Comparison of ENCODE assay signal across 1 cellular context in the genomic region with DNA sequence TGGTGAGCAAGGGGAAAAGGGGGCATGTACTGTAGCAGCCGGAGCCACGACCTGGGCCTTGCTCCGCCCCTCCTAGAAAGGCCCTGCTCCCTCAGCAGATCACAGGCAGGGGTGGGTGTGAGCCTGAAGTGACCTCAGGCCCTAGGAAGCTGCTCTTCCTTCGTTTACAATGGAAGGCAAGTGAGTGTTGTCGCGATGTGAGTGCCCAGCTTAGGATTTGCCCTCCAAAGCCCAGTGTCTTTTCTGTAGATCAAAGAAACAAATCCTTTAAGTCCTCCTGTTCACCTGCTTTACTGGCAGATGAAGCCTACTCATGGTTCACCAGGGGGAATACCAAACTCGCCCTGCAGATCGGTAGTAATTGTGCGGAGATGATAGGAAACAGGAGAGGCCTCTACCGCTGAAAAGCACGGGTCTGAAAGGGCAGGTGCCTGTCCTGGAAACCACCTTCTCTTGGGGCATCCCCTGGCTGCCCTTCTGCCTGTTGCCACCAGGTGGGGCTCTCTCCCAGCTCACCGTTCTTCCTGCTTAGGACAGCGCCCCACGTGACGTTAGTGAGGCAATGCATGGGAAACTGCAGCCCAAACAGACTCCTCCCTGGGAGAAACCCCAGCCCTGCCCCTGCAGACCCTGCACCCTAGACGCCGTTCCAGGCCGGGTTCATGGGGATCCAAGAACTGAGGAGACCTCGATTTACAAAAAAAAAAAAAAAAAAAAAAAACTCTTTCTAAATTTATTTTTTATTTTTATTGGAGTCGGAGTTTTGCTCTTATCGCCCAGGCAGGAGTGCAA.
TF ChIP-seq lines count a peak whose summit lies in the region.

No MANE protein-coding gene starts in this region.

TF ChIP-seq in K562, 482 proteins besides CTCF, POLR2A, EP300 and RAD21 (continued from another document and continues in another):
- TF ChIP-seq FOXA3 (CRISPR knock-in tag; conservative IDR thresholded peaks at IDR 0.05 in 1 of 2, IDR thresholded peaks at IDR 0.05 in 1 of 2) = no peak
- TF ChIP-seq ADNP (tag; IDR thresholded peaks at IDR 0.05) = no peak
- no peak for TF ChIP-seq ZNF274 (IDR thresholded peaks at IDR 0.05; ENCODE audit: borderline replicate concordance, low read depth, low read length)
- TF ChIP-seq ASH1L (IDR thresholded peaks at IDR 0.05; ENCODE audit: borderline replicate concordance, low read depth, partially characterized antibody) = no peak
- TF ChIP-seq TBP (optimal IDR thresholded peaks at IDR 0.05; ENCODE audit: low read depth, low read length) = peak; percentile 38
- TF ChIP-seq NR0B1 (IDR thresholded peaks at IDR 0.05; ENCODE audit: partially characterized antibody) = no peak
- TF ChIP-seq, protein P1, sequence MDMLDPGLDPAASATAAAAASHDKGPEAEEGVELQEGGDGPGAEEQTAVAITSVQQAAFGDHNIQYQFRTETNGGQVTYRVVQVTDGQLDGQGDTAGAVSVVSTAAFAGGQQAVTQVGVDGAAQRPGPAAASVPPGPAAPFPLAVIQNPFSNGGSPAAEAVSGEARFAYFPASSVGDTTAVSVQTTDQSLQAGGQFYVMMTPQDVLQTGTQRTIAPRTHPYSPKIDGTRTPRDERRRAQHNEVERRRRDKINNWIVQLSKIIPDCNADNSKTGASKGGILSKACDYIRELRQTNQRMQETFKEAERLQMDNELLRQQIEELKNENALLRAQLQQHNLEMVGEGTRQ (CRISPR knock-in tag; IDR thresholded peaks at IDR 0.05) = peak; percentile 94
- TF ChIP-seq PCBP1 (IDR thresholded peaks at IDR 0.05; ENCODE audit: low read depth, low read length, poor library complexity, severe bottlenecking) = no peak
- peak; percentile 82 for TF ChIP-seq ZNF592 (IDR thresholded peaks at IDR 0.05)
- no peak for TF ChIP-seq KLF1 (tag; IDR thresholded peaks at IDR 0.05)
- no peak for TF ChIP-seq NFE2L1 (tag; IDR thresholded peaks at IDR 0.05; ENCODE audit: borderline replicate concordance, low read depth)
- TF ChIP-seq SRF (CRISPR knock-in tag; IDR thresholded peaks at IDR 0.05) = peak in 1 of 2 experiments; percentile 96; a peak in 1 of 4 replicates
- peak in 1 of 3 experiments; percentile 21 for TF ChIP-seq YY1 (IDR thresholded peaks at IDR 0.05; ENCODE audit: borderline replicate concordance in 1 of 3, control insufficient read depth in 1 of 3, extremely low read depth in 1 of 3, insufficient read depth in 3 of 3, insufficient read length in 1 of 3, insufficient replicate concordance in 2 of 3, low read depth in 1 of 3, low read length in 2 of 3)
- TF ChIP-seq PTTG1 (tag; IDR thresholded peaks at IDR 0.05; ENCODE audit: low read depth) = no peak
- no peak for TF ChIP-seq NONO (IDR thresholded peaks at IDR 0.05; ENCODE audit: low read depth in 2 of 2, low read length in 1 of 2)
- no peak for TF ChIP-seq FOS (IDR thresholded peaks at IDR 0.05; ENCODE audit: extremely low read depth, insufficient read length)
- TF ChIP-seq, protein P2, sequence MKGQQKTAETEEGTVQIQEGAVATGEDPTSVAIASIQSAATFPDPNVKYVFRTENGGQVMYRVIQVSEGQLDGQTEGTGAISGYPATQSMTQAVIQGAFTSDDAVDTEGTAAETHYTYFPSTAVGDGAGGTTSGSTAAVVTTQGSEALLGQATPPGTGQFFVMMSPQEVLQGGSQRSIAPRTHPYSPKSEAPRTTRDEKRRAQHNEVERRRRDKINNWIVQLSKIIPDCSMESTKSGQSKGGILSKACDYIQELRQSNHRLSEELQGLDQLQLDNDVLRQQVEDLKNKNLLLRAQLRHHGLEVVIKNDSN (CRISPR knock-in tag; IDR thresholded peaks at IDR 0.05) = peak; percentile 95
- peak; percentile 71; the same call in 1 of the 2 replicates for TF ChIP-seq MYNN (IDR thresholded peaks at IDR 0.05)
- TF ChIP-seq MYNN (CRISPR knock-in tag; IDR thresholded peaks at IDR 0.05) = no peak
- TF ChIP-seq, protein P3, sequence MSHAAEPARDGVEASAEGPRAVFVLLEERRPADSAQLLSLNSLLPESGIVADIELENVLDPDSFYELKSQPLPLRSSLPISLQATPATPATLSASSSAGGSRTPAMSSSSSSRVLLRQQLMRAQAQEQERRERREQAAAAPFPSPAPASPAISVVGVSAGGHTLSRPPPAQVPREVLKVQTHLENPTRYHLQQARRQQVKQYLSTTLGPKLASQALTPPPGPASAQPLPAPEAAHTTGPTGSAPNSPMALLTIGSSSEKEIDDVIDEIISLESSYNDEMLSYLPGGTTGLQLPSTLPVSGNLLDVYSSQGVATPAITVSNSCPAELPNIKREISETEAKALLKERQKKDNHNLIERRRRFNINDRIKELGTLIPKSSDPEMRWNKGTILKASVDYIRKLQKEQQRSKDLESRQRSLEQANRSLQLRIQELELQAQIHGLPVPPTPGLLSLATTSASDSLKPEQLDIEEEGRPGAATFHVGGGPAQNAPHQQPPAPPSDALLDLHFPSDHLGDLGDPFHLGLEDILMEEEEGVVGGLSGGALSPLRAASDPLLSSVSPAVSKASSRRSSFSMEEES (CRISPR knock-in tag; IDR thresholded peaks at IDR 0.05) = peak; percentile 86
- TF ChIP-seq HNRNPH1 (optimal IDR thresholded peaks at IDR 0.05; ENCODE audit: low read depth, low read length) = no peak
- peak; percentile 74 for TF ChIP-seq CEBPB (tag; IDR thresholded peaks at IDR 0.05)
- TF ChIP-seq, protein P4, sequence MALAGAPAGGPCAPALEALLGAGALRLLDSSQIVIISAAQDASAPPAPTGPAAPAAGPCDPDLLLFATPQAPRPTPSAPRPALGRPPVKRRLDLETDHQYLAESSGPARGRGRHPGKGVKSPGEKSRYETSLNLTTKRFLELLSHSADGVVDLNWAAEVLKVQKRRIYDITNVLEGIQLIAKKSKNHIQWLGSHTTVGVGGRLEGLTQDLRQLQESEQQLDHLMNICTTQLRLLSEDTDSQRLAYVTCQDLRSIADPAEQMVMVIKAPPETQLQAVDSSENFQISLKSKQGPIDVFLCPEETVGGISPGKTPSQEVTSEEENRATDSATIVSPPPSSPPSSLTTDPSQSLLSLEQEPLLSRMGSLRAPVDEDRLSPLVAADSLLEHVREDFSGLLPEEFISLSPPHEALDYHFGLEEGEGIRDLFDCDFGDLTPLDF (CRISPR knock-in tag; IDR thresholded peaks at IDR 0.05) = no peak
- TF ChIP-seq ARID4B (CRISPR knock-in tag; IDR thresholded peaks at IDR 0.05) = no peak
- TF ChIP-seq, protein P5, sequence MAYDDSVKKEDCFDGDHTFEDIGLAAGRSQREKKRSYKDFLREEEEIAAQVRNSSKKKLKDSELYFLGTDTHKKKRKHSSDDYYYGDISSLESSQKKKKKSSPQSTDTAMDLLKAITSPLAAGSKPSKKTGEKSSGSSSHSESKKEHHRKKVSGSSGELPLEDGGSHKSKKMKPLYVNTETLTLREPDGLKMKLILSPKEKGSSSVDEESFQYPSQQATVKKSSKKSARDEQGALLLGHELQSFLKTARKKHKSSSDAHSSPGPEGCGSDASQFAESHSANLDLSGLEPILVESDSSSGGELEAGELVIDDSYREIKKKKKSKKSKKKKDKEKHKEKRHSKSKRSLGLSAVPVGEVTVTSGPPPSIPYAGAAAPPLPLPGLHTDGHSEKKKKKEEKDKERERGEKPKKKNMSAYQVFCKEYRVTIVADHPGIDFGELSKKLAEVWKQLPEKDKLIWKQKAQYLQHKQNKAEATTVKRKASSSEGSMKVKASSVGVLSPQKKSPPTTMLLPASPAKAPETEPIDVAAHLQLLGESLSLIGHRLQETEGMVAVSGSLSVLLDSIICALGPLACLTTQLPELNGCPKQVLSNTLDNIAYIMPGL (CRISPR knock-in tag; IDR thresholded peaks at IDR 0.05) = peak; percentile 84; the same call in 1 of the 2 replicates
- peak; percentile 93 for TF ChIP-seq CEBPG (CRISPR knock-in tag; IDR thresholded peaks at IDR 0.05)
- peak; percentile 44 to 72; a peak in 2 of 4 replicates for TF ChIP-seq CEBPG (tag; conservative IDR thresholded peaks at IDR 0.05 in 1 of 2, IDR thresholded peaks at IDR 0.05 in 1 of 2)
- TF ChIP-seq FIP1L1 (IDR thresholded peaks at IDR 0.05; ENCODE audit: low read depth, low read length, poor library complexity, severe bottlenecking) = no peak
- TF ChIP-seq SUPT5H (IDR thresholded peaks at IDR 0.05) = no peak
- TF ChIP-seq SRSF7 (optimal IDR thresholded peaks at IDR 0.05; ENCODE audit: low read depth, low read length) = no peak
- TF ChIP-seq PRDM10 (IDR thresholded peaks at IDR 0.05; ENCODE audit: partially characterized antibody) = no peak
- peak; percentile 79; the same call in 1 of the 2 replicates for TF ChIP-seq ZBTB7A (IDR thresholded peaks at IDR 0.05; ENCODE audit: borderline replicate concordance, control insufficient read depth, low read depth, low read length)
